In genomic region chr2:174682578-174683391, GRCh38 we compare ENCODE assay signal across 8 cellular contexts.
A peak's percentile ranks its signal among the peaks of the same experiment; 100 is the strongest.
DNase-seq lines count a peak whose midpoint lies in the region; ATAC-seq and TF ChIP-seq lines count a peak whose summit lies in the region.

No MANE protein-coding gene starts in this region.

- peak in 1 of 2 donors; percentile 1 for TF ChIP-seq POLR2A in vagina (IDR thresholded peaks at IDR 0.05)

- H3K4me3 ChIP-seq in SU-DHL-6 (ENCODE audit: insufficient read depth, low read length, poor library complexity, severe bottlenecking) (peak overlapping the region; percentile 75), right atrium auricular region (peak overlapping the region; percentile 94 to 98), vagina (peak overlapping the region; percentile 84 to 92)

- no peaks in the 10 kb centered on the region for H3K79me2 ChIP-seq in SU-DHL-6 (ENCODE audit: insufficient read depth, low read length)

- ATAC-seq in GM19023 (IDR thresholded peaks at IDR 0.05; ENCODE audit: unreplicated experiment) (peak; percentile 59), HG03196 (IDR thresholded peaks at IDR 0.05; ENCODE audit: unreplicated experiment) (peak; percentile 57)

- peaks cover 0 to 42% of the 10 kb centered on the region in 2 donors for H3K4me1 ChIP-seq in right atrium auricular region
- peaks cover 47% of the 10 kb centered on the region for H3K4me1 ChIP-seq in vagina

- H3K36me3 Mint-ChIP-seq in progenitor cell of endocrine pancreas (ENCODE audit: insufficient read depth), result no peaks in the 10 kb centered on the region

- no peaks in the 10 kb centered on the region for H3K9me2 ChIP-seq in SU-DHL-6 (replicated peaks; ENCODE audit: insufficient read depth, low read length)

- peaks cover 66% of the 10 kb centered on the region for H3K27me3 Mint-ChIP-seq in progenitor cell of endocrine pancreas

- peak overlapping the region; percentile 99 for H2AFZ ChIP-seq in SU-DHL-6 (ENCODE audit: low read depth, low read length, severe bottlenecking)

- peak overlapping the region; percentile 72 for H3K9ac ChIP-seq in SU-DHL-6 (ENCODE audit: low read length)

- TF ChIP-seq CTCF in SU-DHL-6 (IDR thresholded peaks at IDR 0.05; ENCODE audit: insufficient read depth, low read length, poor library complexity, severe bottlenecking) (no peak), right atrium auricular region (IDR thresholded peaks at IDR 0.05) (no peak), progenitor cell of endocrine pancreas (IDR thresholded peaks at IDR 0.05; ENCODE audit: unreplicated experiment) (no peak), vagina (IDR thresholded peaks at IDR 0.05) (no peak)

- no peaks in the 10 kb centered on the region for H3K9me3 Mint-ChIP-seq in progenitor cell of endocrine pancreas (ENCODE audit: low read depth)

- no peaks in the 10 kb centered on the region for H3K36me3 ChIP-seq in SU-DHL-6 (ENCODE audit: low read length)
- no peaks in the 10 kb centered on the region for H3K36me3 ChIP-seq in right atrium auricular region
- H3K36me3 ChIP-seq in vagina, result no peaks in the 10 kb centered on the region

- H3K9me3 ChIP-seq in SU-DHL-6 (ENCODE audit: insufficient read depth, low read length) (no peaks in the 10 kb centered on the region), right atrium auricular region (no peaks in the 10 kb centered on the region), vagina (no peaks in the 10 kb centered on the region)

- H3K4me1 Mint-ChIP-seq in progenitor cell of endocrine pancreas (ENCODE audit: low read depth), result peaks cover 19% of the 10 kb centered on the region

- no peaks in the 10 kb centered on the region; the same call in 1 of the 2 replicates for H3F3A ChIP-seq in SU-DHL-6 (ENCODE audit: insufficient read depth)

- intact Hi-C loops in vagina (cut with DNase I), result loop anchor here (2.0 kb wide), 1 partner anchor 196 kb away; the partner anchor contains the start of gene GPR155

- no peak overlapping the region for H3K27ac ChIP-seq in SU-DHL-6 (ENCODE audit: low read depth, low read length)
- H3K27ac ChIP-seq in right atrium auricular region, result peak overlapping the region; percentile 87 to 90
- peak overlapping the region; percentile 94 for H3K27ac ChIP-seq in vagina

- peak overlapping the region; percentile 86 for H3K4me2 ChIP-seq in SU-DHL-6 (ENCODE audit: low read depth, low read length, poor library complexity, severe bottlenecking)

- peak; percentile 94 for DNase-seq in AG20443 (ENCODE audit: low spot score)
- peak; percentile 31 for DNase-seq in amniotic epithelial cell (ENCODE audit: low read depth)
- DNase-seq in right atrium auricular region (ENCODE audit: low spot score), result no peak
- peak; percentile 41 for DNase-seq in progenitor cell of endocrine pancreas (ENCODE audit: low spot score, unreplicated experiment)
- no peak for DNase-seq in vagina (ENCODE audit: extremely low spot score in 2 of 2)

- H3K27ac Mint-ChIP-seq in progenitor cell of endocrine pancreas, result peak overlapping the region; percentile 37

- no peaks in the 10 kb centered on the region for H4K20me1 ChIP-seq in SU-DHL-6 (ENCODE audit: low read depth, low read length)

- H3K4me3 Mint-ChIP-seq in progenitor cell of endocrine pancreas (ENCODE audit: low read depth), result peak overlapping the region; percentile 81

- H3K27me3 ChIP-seq in SU-DHL-6 (ENCODE audit: low read length), result no peaks in the 10 kb centered on the region
- no peaks in the 10 kb centered on the region for H3K27me3 ChIP-seq in right atrium auricular region
- H3K27me3 ChIP-seq in vagina, result no peaks in the 10 kb centered on the region

Comparison
In these comparisons a context has a peak if more than half of its experiments do, and no peak if none do; other contexts are left out.
1. DNase-seq: peak in AG20443 (single experiment), amniotic epithelial cell (single experiment) and progenitor cell of endocrine pancreas (single experiment); none in right atrium auricular region (single experiment) and vagina (0 of 2).
2. Peak in every context shown above with its lines, with median percentiles within 50 percentile points of each other: H3K4me3 ChIP-seq.